1 cellular context compared by ENCODE assay signal in genomic region chr6:105024803-105025202, GRCh38.
TF ChIP-seq lines count a peak whose summit lies in the region.

No MANE protein-coding gene starts in this region.

TF ChIP-seq in GM12878, 131 proteins besides CTCF, POLR2A, EP300 and RAD21:
- no peak for TF ChIP-seq REST (IDR thresholded peaks at IDR 0.05; ENCODE audit: low read depth, low read length)
- no peak for TF ChIP-seq RFX5 (IDR thresholded peaks at IDR 0.05; ENCODE audit: low read depth, low read length)
- no peak for TF ChIP-seq KDM1A (IDR thresholded peaks at IDR 0.05; ENCODE audit: borderline replicate concordance)
- TF ChIP-seq SREBF2 (IDR thresholded peaks at IDR 0.05; ENCODE audit: low read length) = no peak
- no peak for TF ChIP-seq ZNF217 (IDR thresholded peaks at IDR 0.05)
- TF ChIP-seq STAT3 (IDR thresholded peaks at IDR 0.05; ENCODE audit: low read depth, low read length) = no peak
- no peak for TF ChIP-seq ZNF592 (IDR thresholded peaks at IDR 0.05)
- TF ChIP-seq, protein P1, sequence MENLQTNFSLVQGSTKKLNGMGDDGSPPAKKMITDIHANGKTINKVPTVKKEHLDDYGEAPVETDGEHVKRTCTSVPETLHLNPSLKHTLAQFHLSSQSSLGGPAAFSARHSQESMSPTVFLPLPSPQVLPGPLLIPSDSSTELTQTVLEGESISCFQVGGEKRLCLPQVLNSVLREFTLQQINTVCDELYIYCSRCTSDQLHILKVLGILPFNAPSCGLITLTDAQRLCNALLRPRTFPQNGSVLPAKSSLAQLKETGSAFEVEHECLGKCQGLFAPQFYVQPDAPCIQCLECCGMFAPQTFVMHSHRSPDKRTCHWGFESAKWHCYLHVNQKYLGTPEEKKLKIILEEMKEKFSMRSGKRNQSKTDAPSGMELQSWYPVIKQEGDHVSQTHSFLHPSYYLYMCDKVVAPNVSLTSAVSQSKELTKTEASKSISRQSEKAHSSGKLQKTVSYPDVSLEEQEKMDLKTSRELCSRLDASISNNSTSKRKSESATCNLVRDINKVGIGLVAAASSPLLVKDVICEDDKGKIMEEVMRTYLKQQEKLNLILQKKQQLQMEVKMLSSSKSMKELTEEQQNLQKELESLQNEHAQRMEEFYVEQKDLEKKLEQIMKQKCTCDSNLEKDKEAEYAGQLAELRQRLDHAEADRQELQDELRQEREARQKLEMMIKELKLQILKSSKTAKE (IDR thresholded peaks at IDR 0.05; ENCODE audit: low read depth, poor library complexity, severe bottlenecking) = no peak
- TF ChIP-seq, protein P2, sequence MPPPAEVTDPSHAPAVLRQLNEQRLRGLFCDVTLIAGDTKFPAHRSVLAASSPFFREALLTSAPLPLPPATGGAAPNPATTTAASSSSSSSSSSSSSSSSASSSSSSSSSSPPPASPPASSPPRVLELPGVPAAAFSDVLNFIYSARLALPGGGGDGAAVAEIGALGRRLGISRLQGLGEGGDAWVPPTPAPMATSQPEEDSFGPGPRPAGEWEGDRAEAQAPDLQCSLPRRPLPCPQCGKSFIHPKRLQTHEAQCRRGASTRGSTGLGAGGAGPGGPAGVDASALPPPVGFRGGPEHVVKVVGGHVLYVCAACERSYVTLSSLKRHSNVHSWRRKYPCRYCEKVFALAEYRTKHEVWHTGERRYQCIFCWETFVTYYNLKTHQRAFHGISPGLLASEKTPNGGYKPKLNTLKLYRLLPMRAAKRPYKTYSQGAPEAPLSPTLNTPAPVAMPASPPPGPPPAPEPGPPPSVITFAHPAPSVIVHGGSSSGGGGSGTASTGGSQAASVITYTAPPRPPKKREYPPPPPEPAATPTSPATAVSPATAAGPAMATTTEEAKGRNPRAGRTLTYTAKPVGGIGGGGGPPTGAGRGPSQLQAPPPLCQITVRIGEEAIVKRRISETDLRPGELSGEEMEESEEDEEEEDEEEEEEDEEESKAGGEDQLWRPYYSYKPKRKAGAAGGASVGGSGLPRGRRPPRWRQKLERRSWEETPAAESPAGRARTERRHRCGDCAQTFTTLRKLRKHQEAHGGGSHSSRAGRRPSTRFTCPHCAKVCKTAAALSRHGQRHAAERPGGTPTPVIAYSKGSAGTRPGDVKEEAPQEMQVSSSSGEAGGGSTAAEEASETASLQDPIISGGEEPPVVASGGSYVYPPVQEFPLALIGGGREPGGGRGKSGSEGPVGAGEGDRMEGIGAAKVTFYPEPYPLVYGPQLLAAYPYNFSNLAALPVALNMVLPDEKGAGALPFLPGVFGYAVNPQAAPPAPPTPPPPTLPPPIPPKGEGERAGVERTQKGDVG (CRISPR knock-in tag; IDR thresholded peaks at IDR 0.05) = no peak
- no peak for TF ChIP-seq TCF3 (IDR thresholded peaks at IDR 0.05; ENCODE audit: borderline replicate concordance, insufficient read depth, low read depth, low read length)
- no peak for TF ChIP-seq FOS (IDR thresholded peaks at IDR 0.05; ENCODE audit: borderline replicate concordance, extremely low read depth, insufficient read length)
- no peak for TF ChIP-seq SUZ12 (IDR thresholded peaks at IDR 0.05; ENCODE audit: unreplicated experiment)
- TF ChIP-seq HSF1 (IDR thresholded peaks at IDR 0.05; ENCODE audit: low read depth, low read length) = no peak
- TF ChIP-seq TCF12 (IDR thresholded peaks at IDR 0.05; ENCODE audit: low read depth, low read length) = no peak
- TF ChIP-seq JUNB (IDR thresholded peaks at IDR 0.05) = no peak
- no peak for TF ChIP-seq BMI1 (IDR thresholded peaks at IDR 0.05; ENCODE audit: borderline replicate concordance)
- no peak for TF ChIP-seq ZNF384 (IDR thresholded peaks at IDR 0.05; ENCODE audit: borderline replicate concordance, low read depth, low read length)
- TF ChIP-seq, protein P3, sequence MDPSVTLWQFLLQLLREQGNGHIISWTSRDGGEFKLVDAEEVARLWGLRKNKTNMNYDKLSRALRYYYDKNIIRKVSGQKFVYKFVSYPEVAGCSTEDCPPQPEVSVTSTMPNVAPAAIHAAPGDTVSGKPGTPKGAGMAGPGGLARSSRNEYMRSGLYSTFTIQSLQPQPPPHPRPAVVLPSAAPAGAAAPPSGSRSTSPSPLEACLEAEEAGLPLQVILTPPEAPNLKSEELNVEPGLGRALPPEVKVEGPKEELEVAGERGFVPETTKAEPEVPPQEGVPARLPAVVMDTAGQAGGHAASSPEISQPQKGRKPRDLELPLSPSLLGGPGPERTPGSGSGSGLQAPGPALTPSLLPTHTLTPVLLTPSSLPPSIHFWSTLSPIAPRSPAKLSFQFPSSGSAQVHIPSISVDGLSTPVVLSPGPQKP (IDR thresholded peaks at IDR 0.05; ENCODE audit: low read depth, low read length) = no peak
- TF ChIP-seq NFYA (IDR thresholded peaks at IDR 0.05; ENCODE audit: borderline replicate concordance, low read depth, low read length) = no peak
- no peak for TF ChIP-seq SMAD5 (IDR thresholded peaks at IDR 0.05; ENCODE audit: low read depth)
